1 cellular context compared by ENCODE assay signal in genomic region chr22:26918236-26918635, GRCh38.
TF ChIP-seq lines count a peak whose summit lies in the region.

No MANE protein-coding gene starts in this region.

TF ChIP-seq in GM23338, 12 proteins besides CTCF, POLR2A, EP300 and RAD21 (continued from another document):
- TF ChIP-seq ZNF462 (CRISPR knock-in tag; IDR thresholded peaks at IDR 0.05): no peak
